ENCODE assay signal across 1 cellular context in the genomic region with DNA sequence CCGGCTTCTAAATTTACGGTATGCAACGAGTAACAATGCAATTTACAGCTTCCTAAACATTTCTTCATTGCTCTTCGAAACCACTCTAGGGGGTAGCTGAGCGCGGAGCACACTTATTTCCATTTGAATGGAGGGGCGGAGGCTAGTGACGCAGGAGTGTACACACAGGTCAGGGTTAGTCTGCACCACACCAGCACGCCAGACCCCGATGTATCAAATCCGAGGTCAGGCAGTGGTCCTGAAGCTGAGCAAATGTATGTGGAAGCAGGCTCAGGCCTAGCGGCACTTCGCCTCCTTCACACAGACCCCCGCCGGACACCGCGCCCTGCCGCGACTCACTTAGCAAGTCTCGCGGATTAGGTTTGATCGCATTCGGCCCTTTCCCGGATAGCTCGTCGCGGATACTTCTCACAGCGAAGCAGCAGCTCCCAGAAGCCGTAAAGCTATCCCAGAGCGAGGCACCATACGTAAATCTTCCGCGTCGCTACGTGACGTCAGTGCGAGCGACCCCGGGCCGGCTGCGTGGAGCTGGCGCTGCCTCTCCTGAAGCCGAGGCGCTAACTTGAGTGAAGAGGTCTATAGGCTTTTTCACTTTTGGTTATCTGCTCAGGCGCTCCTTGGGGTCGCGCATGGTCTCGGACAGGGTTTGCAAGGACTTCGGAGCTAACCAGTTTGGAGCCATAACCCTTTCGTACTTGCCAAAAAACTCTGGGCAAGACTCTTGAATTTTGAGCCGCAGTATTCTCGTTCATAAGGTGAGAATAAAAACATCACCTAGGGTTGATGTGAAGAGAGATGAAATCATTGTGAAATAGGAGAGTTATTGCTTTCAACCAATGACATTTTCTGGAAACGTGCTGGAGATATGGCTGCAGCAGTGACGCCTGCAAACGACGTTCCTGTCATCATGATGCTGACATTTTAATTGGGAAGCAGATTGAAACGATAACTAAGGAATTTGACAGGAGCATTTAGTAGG.
TF ChIP-seq lines count a peak whose summit lies in the region.

A gene with protein sequence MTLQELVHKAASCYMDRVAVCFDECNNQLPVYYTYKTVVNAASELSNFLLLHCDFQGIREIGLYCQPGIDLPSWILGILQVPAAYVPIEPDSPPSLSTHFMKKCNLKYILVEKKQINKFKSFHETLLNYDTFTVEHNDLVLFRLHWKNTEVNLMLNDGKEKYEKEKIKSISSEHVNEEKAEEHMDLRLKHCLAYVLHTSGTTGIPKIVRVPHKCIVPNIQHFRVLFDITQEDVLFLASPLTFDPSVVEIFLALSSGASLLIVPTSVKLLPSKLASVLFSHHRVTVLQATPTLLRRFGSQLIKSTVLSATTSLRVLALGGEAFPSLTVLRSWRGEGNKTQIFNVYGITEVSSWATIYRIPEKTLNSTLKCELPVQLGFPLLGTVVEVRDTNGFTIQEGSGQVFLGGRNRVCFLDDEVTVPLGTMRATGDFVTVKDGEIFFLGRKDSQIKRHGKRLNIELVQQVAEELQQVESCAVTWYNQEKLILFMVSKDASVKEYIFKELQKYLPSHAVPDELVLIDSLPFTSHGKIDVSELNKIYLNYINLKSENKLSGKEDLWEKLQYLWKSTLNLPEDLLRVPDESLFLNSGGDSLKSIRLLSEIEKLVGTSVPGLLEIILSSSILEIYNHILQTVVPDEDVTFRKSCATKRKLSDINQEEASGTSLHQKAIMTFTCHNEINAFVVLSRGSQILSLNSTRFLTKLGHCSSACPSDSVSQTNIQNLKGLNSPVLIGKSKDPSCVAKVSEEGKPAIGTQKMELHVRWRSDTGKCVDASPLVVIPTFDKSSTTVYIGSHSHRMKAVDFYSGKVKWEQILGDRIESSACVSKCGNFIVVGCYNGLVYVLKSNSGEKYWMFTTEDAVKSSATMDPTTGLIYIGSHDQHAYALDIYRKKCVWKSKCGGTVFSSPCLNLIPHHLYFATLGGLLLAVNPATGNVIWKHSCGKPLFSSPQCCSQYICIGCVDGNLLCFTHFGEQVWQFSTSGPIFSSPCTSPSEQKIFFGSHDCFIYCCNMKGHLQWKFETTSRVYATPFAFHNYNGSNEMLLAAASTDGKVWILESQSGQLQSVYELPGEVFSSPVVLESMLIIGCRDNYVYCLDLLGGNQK (minus strand): TSS at position 469 of the 979 bp plus-strand sequence. CDS start 3,192 bp downstream, outside the sequence.

TF ChIP-seq in HEK293, 187 proteins besides CTCF, POLR2A, EP300 and RAD21 (continued from another document):
- TF ChIP-seq, protein P1, sequence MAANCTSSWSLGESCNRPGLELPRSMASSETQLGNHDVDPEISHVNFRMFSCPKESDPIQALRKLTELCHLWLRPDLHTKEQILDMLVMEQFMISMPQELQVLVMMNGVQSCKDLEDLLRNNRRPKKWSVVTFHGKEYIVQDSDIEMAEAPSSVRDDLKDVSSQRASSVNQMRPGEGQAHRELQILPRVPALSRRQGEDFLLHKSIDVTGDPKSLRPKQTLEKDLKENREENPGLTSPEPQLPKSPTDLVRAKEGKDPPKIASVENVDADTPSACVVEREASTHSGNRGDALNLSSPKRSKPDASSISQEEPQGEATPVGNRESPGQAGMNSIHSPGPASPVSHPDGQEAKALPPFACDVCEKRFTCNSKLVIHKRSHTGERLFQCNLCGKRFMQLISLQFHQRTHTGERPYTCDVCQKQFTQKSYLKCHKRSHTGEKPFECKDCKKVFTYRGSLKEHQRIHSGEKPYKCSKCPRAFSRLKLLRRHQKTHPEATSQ (tag by site-specific recombination; IDR thresholded peaks at IDR 0.05) = 0 out of 2 replicates have a peak, but pooled peaks have one; percentile 60
- TF ChIP-seq, protein P2, sequence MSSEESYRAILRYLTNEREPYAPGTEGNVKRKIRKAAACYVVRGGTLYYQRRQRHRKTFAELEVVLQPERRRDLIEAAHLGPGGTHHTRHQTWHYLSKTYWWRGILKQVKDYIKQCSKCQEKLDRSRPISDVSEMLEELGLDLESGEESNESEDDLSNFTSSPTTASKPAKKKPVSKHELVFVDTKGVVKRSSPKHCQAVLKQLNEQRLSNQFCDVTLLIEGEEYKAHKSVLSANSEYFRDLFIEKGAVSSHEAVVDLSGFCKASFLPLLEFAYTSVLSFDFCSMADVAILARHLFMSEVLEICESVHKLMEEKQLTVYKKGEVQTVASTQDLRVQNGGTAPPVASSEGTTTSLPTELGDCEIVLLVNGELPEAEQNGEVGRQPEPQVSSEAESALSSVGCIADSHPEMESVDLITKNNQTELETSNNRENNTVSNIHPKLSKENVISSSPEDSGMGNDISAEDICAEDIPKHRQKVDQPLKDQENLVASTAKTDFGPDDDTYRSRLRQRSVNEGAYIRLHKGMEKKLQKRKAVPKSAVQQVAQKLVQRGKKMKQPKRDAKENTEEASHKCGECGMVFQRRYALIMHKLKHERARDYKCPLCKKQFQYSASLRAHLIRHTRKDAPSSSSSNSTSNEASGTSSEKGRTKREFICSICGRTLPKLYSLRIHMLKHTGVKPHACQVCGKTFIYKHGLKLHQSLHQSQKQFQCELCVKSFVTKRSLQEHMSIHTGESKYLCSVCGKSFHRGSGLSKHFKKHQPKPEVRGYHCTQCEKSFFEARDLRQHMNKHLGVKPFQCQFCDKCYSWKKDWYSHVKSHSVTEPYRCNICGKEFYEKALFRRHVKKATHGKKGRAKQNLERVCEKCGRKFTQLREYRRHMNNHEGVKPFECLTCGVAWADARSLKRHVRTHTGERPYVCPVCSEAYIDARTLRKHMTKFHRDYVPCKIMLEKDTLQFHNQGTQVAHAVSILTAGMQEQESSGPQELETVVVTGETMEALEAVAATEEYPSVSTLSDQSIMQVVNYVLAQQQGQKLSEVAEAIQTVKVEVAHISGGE (tag by site-specific recombination; conservative IDR thresholded peaks at IDR 0.05; ENCODE audit: low read depth) = peak; percentile 43
- TF ChIP-seq ZNF600 (tag by site-specific recombination; IDR thresholded peaks at IDR 0.05) (peak; percentile 99), ZBTB20 (tag by site-specific recombination; IDR thresholded peaks at IDR 0.05) (peak; percentile 98), ZSCAN23 (tag by site-specific recombination; IDR thresholded peaks at IDR 0.05) (0 out of 2 replicates have a peak, but pooled peaks have one; percentile 60), ZNF837 (tag by site-specific recombination; IDR thresholded peaks at IDR 0.05) (peak; percentile 95), ZNF214 (tag by site-specific recombination; IDR thresholded peaks at IDR 0.05; ENCODE audit: borderline replicate concordance) (no peak), ZNF501 (tag by site-specific recombination; IDR thresholded peaks at IDR 0.05) (peak; percentile 83), ZIC2 (tag by site-specific recombination; IDR thresholded peaks at IDR 0.05) (peak; percentile 44; the same call in 1 of the 2 replicates), ZXDB (tag by site-specific recombination; IDR thresholded peaks at IDR 0.05) (peak; percentile 70), WT1 (tag by site-specific recombination; IDR thresholded peaks at IDR 0.05) (peak; percentile 42), ZBTB8A (tag by site-specific recombination; IDR thresholded peaks at IDR 0.05) (0 out of 2 replicates have a peak, but pooled peaks have one; percentile 26), ZNF335 (tag by site-specific recombination; conservative IDR thresholded peaks at IDR 0.05) (peak; percentile 86), ZNF341 (tag by site-specific recombination; IDR thresholded peaks at IDR 0.05; ENCODE audit: low read depth) (peak; percentile 34; the same call in 1 of the 2 replicates)
- TF ChIP-seq, protein P3, sequence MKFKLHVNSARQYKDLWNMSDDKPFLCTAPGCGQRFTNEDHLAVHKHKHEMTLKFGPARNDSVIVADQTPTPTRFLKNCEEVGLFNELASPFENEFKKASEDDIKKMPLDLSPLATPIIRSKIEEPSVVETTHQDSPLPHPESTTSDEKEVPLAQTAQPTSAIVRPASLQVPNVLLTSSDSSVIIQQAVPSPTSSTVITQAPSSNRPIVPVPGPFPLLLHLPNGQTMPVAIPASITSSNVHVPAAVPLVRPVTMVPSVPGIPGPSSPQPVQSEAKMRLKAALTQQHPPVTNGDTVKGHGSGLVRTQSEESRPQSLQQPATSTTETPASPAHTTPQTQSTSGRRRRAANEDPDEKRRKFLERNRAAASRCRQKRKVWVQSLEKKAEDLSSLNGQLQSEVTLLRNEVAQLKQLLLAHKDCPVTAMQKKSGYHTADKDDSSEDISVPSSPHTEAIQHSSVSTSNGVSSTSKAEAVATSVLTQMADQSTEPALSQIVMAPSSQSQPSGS (tag by site-specific recombination; IDR thresholded peaks at IDR 0.05; ENCODE audit: low read depth) = peak; percentile 78
- TF ChIP-seq, protein P4, sequence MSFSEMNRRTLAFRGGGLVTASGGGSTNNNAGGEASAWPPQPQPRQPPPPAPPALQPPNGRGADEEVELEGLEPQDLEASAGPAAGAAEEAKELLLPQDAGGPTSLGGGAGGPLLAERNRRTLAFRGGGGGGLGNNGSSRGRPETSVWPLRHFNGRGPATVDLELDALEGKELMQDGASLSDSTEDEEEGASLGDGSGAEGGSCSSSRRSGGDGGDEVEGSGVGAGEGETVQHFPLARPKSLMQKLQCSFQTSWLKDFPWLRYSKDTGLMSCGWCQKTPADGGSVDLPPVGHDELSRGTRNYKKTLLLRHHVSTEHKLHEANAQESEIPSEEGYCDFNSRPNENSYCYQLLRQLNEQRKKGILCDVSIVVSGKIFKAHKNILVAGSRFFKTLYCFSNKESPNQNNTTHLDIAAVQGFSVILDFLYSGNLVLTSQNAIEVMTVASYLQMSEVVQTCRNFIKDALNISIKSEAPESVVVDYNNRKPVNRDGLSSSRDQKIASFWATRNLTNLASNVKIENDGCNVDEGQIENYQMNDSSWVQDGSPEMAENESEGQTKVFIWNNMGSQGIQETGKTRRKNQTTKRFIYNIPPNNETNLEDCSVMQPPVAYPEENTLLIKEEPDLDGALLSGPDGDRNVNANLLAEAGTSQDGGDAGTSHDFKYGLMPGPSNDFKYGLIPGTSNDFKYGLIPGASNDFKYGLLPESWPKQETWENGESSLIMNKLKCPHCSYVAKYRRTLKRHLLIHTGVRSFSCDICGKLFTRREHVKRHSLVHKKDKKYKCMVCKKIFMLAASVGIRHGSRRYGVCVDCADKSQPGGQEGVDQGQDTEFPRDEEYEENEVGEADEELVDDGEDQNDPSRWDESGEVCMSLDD (tag by site-specific recombination; IDR thresholded peaks at IDR 0.05) = peak; percentile 55; the same call in 1 of the 2 replicates
- TF ChIP-seq, protein P5, sequence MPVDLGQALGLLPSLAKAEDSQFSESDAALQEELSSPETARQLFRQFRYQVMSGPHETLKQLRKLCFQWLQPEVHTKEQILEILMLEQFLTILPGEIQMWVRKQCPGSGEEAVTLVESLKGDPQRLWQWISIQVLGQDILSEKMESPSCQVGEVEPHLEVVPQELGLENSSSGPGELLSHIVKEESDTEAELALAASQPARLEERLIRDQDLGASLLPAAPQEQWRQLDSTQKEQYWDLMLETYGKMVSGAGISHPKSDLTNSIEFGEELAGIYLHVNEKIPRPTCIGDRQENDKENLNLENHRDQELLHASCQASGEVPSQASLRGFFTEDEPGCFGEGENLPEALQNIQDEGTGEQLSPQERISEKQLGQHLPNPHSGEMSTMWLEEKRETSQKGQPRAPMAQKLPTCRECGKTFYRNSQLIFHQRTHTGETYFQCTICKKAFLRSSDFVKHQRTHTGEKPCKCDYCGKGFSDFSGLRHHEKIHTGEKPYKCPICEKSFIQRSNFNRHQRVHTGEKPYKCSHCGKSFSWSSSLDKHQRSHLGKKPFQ (tag by site-specific recombination; IDR thresholded peaks at IDR 0.05) = peak; percentile 81
- TF ChIP-seq, protein P6, sequence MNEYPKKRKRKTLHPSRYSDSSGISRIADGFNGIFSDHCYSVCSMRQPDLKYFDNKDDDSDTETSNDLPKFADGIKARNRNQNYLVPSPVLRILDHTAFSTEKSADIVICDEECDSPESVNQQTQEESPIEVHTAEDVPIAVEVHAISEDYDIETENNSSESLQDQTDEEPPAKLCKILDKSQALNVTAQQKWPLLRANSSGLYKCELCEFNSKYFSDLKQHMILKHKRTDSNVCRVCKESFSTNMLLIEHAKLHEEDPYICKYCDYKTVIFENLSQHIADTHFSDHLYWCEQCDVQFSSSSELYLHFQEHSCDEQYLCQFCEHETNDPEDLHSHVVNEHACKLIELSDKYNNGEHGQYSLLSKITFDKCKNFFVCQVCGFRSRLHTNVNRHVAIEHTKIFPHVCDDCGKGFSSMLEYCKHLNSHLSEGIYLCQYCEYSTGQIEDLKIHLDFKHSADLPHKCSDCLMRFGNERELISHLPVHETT (tag by site-specific recombination; IDR thresholded peaks at IDR 0.05) = peak; percentile 50; the same call in 1 of the 2 replicates
- TF ChIP-seq, protein P7, sequence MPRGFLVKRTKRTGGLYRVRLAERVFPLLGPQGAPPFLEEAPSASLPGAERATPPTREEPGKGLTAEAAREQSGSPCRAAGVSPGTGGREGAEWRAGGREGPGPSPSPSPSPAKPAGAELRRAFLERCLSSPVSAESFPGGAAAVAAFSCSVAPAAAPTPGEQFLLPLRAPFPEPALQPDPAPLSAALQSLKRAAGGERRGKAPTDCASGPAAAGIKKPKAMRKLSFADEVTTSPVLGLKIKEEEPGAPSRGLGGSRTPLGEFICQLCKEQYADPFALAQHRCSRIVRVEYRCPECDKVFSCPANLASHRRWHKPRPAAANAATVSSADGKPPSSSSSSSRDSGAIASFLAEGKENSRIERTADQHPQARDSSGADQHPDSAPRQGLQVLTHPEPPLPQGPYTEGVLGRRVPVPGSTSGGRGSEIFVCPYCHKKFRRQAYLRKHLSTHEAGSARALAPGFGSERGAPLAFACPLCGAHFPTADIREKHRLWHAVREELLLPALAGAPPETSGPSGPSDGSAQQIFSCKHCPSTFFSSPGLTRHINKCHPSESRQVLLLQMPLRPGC (tag by site-specific recombination; IDR thresholded peaks at IDR 0.05) = 0 out of 2 replicates have a peak, but pooled peaks have one; percentile 45
